In genomic region chr1:53410691-53411090, GRCh38 we compare ENCODE assay signal across 18 cellular contexts. TPM values are rescaled to one million over a fixed set of nuclear protein-coding genes. Genes with fewer than 3 reads are reported as not detected.
DNase-seq lines count a peak whose midpoint lies in the region; ATAC-seq and TF ChIP-seq lines count a peak whose summit lies in the region.
"Had no signal": no experiment of that assay in that cellular context is flagged by ENCODE, and none has a peak within 500 bp of the region (broad histone marks: within the 10 kb centered on the region; RNA-seq: fewer than 3 reads in every experiment).

No MANE protein-coding gene starts in this region.

- H3K27me3 Mint-ChIP-seq in natural killer cell treated with Interleukin-12 subunit alpha and Interleukin-12 subunit beta and Interleukin-15 and Interleukin-18, amount 100 ng/mL, for 72 hours, result no peaks in the 10 kb centered on the region
- H3K27me3 Mint-ChIP-seq in natural killer cell (ENCODE audit: low read depth in 2 of 2), result no peaks in the 10 kb centered on the region
- no peaks in the 10 kb centered on the region for H3K27me3 Mint-ChIP-seq in central memory CD8-positive, alpha-beta T cell
- H3K27me3 Mint-ChIP-seq: activated naive CD8-positive, alpha-beta T cell had no signal

- H3K27ac Mint-ChIP-seq in natural killer cell treated with Interleukin-12 subunit alpha and Interleukin-12 subunit beta and Interleukin-15 and Interleukin-18, amount 100 ng/mL, for 72 hours, result peak overlapping the region; percentile 97 to 98
- peak overlapping the region in 1 of 2 donors; percentile 93 for H3K27ac Mint-ChIP-seq in natural killer cell
- H3K27ac Mint-ChIP-seq in central memory CD8-positive, alpha-beta T cell (ENCODE audit: low read depth), result peak overlapping the region; percentile 97
- H3K27ac Mint-ChIP-seq: activated naive CD8-positive, alpha-beta T cell had no signal

- intact Hi-C loops in natural killer cell (cut with micrococcal nuclease), result no loop called here

- no peaks in the 10 kb centered on the region for H3K36me3 Mint-ChIP-seq in natural killer cell treated with Interleukin-12 subunit alpha and Interleukin-12 subunit beta and Interleukin-15 and Interleukin-18, amount 100 ng/mL, for 72 hours
- no peaks in the 10 kb centered on the region for H3K36me3 Mint-ChIP-seq in natural killer cell
- H3K36me3 Mint-ChIP-seq in central memory CD8-positive, alpha-beta T cell (ENCODE audit: insufficient read depth), result peaks cover 6% of the 10 kb centered on the region
- H3K36me3 Mint-ChIP-seq: activated naive CD8-positive, alpha-beta T cell had no signal

- no peaks in the 10 kb centered on the region for H3K9me3 Mint-ChIP-seq in natural killer cell treated with Interleukin-12 subunit alpha and Interleukin-12 subunit beta and Interleukin-15 and Interleukin-18, amount 100 ng/mL, for 72 hours
- no peaks in the 10 kb centered on the region for H3K9me3 Mint-ChIP-seq in natural killer cell
- no peaks in the 10 kb centered on the region for H3K9me3 Mint-ChIP-seq in central memory CD8-positive, alpha-beta T cell
- H3K9me3 Mint-ChIP-seq: neural crest cell had no signal

- peak overlapping the region; percentile 68 for H3K4me3 Mint-ChIP-seq in natural killer cell treated with Interleukin-12 subunit alpha and Interleukin-12 subunit beta and Interleukin-15 and Interleukin-18, amount 100 ng/mL, for 72 hours
- no peak overlapping the region for H3K4me3 Mint-ChIP-seq in natural killer cell
- H3K4me3 Mint-ChIP-seq in central memory CD8-positive, alpha-beta T cell, result peak overlapping the region; percentile 70

- no peak for ATAC-seq in natural killer cell treated with Interleukin-12 subunit alpha and Interleukin-12 subunit beta and Interleukin-15 and Interleukin-18, amount 100 ng/mL, for 72 hours
- ATAC-seq in natural killer cell, result no peak
- ATAC-seq in central memory CD8-positive, alpha-beta T cell (replicated peaks; ENCODE audit: extremely low read depth, poor library complexity, severe bottlenecking), result no peak

- H3K4me1 Mint-ChIP-seq in natural killer cell treated with Interleukin-12 subunit alpha and Interleukin-12 subunit beta and Interleukin-15 and Interleukin-18, amount 100 ng/mL, for 72 hours (ENCODE audit: low read depth in 2 of 2), result peaks cover 63 to 78% of the 10 kb centered on the region in 2 donors
- peaks cover 20 to 36% of the 10 kb centered on the region in 2 donors for H3K4me1 Mint-ChIP-seq in natural killer cell
- H3K4me1 Mint-ChIP-seq in central memory CD8-positive, alpha-beta T cell, result peaks cover 81% of the 10 kb centered on the region

- no peak for DNase-seq in natural killer cell treated with Interleukin-12 subunit alpha and Interleukin-12 subunit beta and Interleukin-15 and Interleukin-18, amount 100 ng/mL, for 72 hours (ENCODE audit: low spot score)
- DNase-seq in natural killer cell (no peak), NCI-H69 (lab: John Stamatoyannopoulos, UW) (peak; percentile 84), ureter (ENCODE audit: low spot score) (peak; percentile 8), NOMO-1 treated with dmso at 0.1 percent for 144 hours (lab: John Stamatoyannopoulos, UW; ENCODE audit: unreplicated experiment) (no peak), NCI-H2029 (lab: John Stamatoyannopoulos, UW) (no peak)
- DNase-seq in central memory CD8-positive, alpha-beta T cell (ENCODE audit: low spot score in 2 of 2), result no peak
- DNase-seq: Calu3, KG1, midbrain, NCI-H524 treated with DMSO at 0.1 percent for 48 hours, upper lobe of left lung had no signal

- TF ChIP-seq CTCF in natural killer cell (IDR thresholded peaks at IDR 0.05), result no peak

RNA-seq across cellular contexts. Expression of gene DMRTB1, which starts 48.5 kb away (rescaled TPM):
- total RNA-seq in natural killer cell treated with Interleukin-12 subunit alpha and Interleukin-12 subunit beta and Interleukin-15 and Interleukin-18, amount 100 ng/mL, for 72 hours, result not detected
- not detected for total RNA-seq in natural killer cell
- total RNA-seq in ureter, result not detected
- total RNA-seq: Calu3, Daoy, H4, HT-29, neural crest cell, pulmonary artery endothelial cell, upper lobe of left lung had no signal

Comparison
In these comparisons a context has a peak if more than half of its experiments do, and no peak if none do; other contexts are left out.
1. DNase-seq: peak in NCI-H69 (single experiment) and ureter (single experiment); none in natural killer cell treated with Interleukin-12 subunit alpha and Interleukin-12 subunit beta and Interleukin-15 and Interleukin-18, amount 100 ng/mL, for 72 hours (single experiment), natural killer cell (single experiment), central memory CD8-positive, alpha-beta T cell (0 of 2), NOMO-1 treated with dmso at 0.1 percent for 144 hours (single experiment) and NCI-H2029 (single experiment).